In the genomic region with DNA sequence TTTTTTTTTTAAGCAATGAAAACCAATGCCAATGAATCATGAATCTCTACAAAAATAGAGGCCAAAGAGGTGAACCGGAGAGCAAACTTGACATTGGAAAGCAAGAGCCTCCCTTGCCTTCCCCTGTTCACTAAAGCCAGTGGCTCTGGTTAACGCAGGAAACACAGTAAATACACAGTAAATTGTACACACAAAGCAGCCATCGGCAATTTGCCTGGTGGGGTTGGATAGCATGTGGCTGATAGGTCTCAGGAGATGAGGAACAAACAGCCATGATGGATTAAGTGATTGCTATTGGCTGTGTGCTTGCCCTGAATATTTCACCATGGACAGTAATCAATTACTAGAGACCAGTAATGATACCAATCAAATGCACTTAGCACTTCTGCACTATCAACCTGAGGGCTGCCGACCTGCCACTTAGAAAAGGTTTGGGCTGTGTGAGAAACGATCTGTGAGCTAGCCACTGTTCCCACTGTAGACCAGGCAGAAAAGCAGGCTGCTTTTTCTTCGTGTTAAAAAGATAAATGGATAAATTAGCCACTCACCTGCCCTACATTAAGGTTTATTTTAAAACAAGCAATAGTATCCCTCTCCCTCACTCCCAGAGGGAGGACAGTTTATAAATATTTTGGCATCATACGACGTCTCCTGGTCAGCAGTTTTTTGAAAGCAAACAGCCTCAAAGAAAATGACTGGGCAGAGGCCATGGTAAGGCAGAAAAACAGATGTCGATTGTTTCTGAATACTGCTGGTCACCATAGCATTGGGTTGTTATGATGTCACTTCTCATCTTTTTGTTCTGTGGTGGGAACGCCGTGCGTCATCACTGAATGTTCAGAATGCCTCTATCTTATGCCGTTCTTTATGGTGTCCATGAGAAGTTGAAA, we compare ENCODE assay signal across 1 cellular context.
TF ChIP-seq lines count a peak whose summit lies in the region.

No MANE protein-coding gene starts in this region.

TF ChIP-seq in neural cell, 6 proteins besides CTCF, POLR2A, EP300 and RAD21 (continued from another document):
- TF ChIP-seq EZH2 (IDR thresholded peaks at IDR 0.05; ENCODE audit: borderline replicate concordance, insufficient read depth, low read length, poor library complexity, severe bottlenecking) = no peak
- TF ChIP-seq POLR2AphosphoS5 (IDR thresholded peaks at IDR 0.05) = peak; percentile 68
- no peak for TF ChIP-seq MXI1 (conservative IDR thresholded peaks at IDR 0.05; ENCODE audit: poor library complexity, severe bottlenecking)
- peak; percentile 43 for TF ChIP-seq SMC3 (conservative IDR thresholded peaks at IDR 0.05; ENCODE audit: poor library complexity)
- no peak for TF ChIP-seq TAF1 (IDR thresholded peaks at IDR 0.05; ENCODE audit: low read depth)
